Comparison of ENCODE assay signal across 1 cellular context in genomic region chr10:113007343-113007771, GRCh38.
A peak's percentile ranks its signal among the peaks of the same experiment; 100 is the strongest.
TF ChIP-seq lines count a peak whose summit lies in the region.

No MANE protein-coding gene starts in this region.

TF ChIP-seq in HepG2, 621 proteins besides CTCF, POLR2A, EP300 and RAD21 (continued from another document and continues in another):
- TF ChIP-seq ZBED4 (CRISPR knock-in tag; IDR thresholded peaks at IDR 0.05; ENCODE audit: borderline replicate concordance) (no peak), RNF2 (conservative IDR thresholded peaks at IDR 0.05; ENCODE audit: low read depth) (no peak), ATF3 (CRISPR knock-in tag; IDR thresholded peaks at IDR 0.05) (0 out of 2 replicates have a peak, but pooled peaks have one; percentile 44), TFDP2 (CRISPR knock-in tag; IDR thresholded peaks at IDR 0.05) (peak; percentile 45; the same call in 1 of the 2 replicates), SSRP1 (CRISPR knock-in tag; IDR thresholded peaks at IDR 0.05) (peak; percentile 45; the same call in 1 of the 2 replicates), SMAD3 (CRISPR knock-in tag; IDR thresholded peaks at IDR 0.05) (peak; percentile 80; the same call in 1 of the 2 replicates), XRCC5 (optimal IDR thresholded peaks at IDR 0.05; ENCODE audit: low read length) (peak; percentile 56), MXD4 (CRISPR knock-in tag; IDR thresholded peaks at IDR 0.05) (0 out of 2 replicates have a peak, but pooled peaks have one; percentile 44), SIN3A (IDR thresholded peaks at IDR 0.05; ENCODE audit: borderline replicate concordance, low read depth, low read length) (0 out of 2 replicates have a peak, but pooled peaks have one; percentile 58), ATF7 (IDR thresholded peaks at IDR 0.05) (no peak), ATF7 (CRISPR knock-in tag; IDR thresholded peaks at IDR 0.05) (0 out of 2 replicates have a peak, but pooled peaks have one; percentile 32), HIC2 (CRISPR knock-in tag; IDR thresholded peaks at IDR 0.05; ENCODE audit: low read depth) (0 out of 2 replicates have a peak, but pooled peaks have one; percentile 56), HBP1 (CRISPR knock-in tag; IDR thresholded peaks at IDR 0.05; ENCODE audit: low read depth) (peak; percentile 71; the same call in 1 of the 2 replicates), ARID5B (CRISPR knock-in tag; IDR thresholded peaks at IDR 0.05) (peak; percentile 99), ZNF670 (CRISPR knock-in tag; IDR thresholded peaks at IDR 0.05; ENCODE audit: borderline replicate concordance) (0 out of 2 replicates have a peak, but pooled peaks have one; percentile 16), RFX3 (CRISPR knock-in tag; IDR thresholded peaks at IDR 0.05) (no peak), CBX5 (CRISPR knock-in tag; IDR thresholded peaks at IDR 0.05; ENCODE audit: borderline replicate concordance) (peak; percentile 64; the same call in 1 of the 2 replicates), ETV6 (CRISPR knock-in tag; conservative IDR thresholded peaks at IDR 0.05) (no peak), ZNF138 (CRISPR knock-in tag; IDR thresholded peaks at IDR 0.05; ENCODE audit: low read depth) (no peak), FOXA3 (CRISPR knock-in tag; IDR thresholded peaks at IDR 0.05) (peak; percentile 89), ZNF614 (CRISPR knock-in tag; IDR thresholded peaks at IDR 0.05; ENCODE audit: borderline replicate concordance) (peak; percentile 76; the same call in 1 of the 2 replicates), IRF2 (CRISPR knock-in tag; IDR thresholded peaks at IDR 0.05) (peak; percentile 69; the same call in 1 of the 2 replicates), HOXA3 (CRISPR knock-in tag; IDR thresholded peaks at IDR 0.05) (peak; percentile 42; the same call in 1 of the 2 replicates), MEF2D (CRISPR knock-in tag; IDR thresholded peaks at IDR 0.05) (0 out of 2 replicates have a peak, but pooled peaks have one; percentile 64), ZNF790 (CRISPR knock-in tag; IDR thresholded peaks at IDR 0.05; ENCODE audit: borderline replicate concordance) (no peak), KDM6A (CRISPR knock-in tag; IDR thresholded peaks at IDR 0.05; ENCODE audit: low read depth) (peak; percentile 30; the same call in 1 of the 2 replicates), ZNF773 (CRISPR knock-in tag; IDR thresholded peaks at IDR 0.05; ENCODE audit: borderline replicate concordance) (no peak), FOXK1 (CRISPR knock-in tag; IDR thresholded peaks at IDR 0.05; ENCODE audit: borderline replicate concordance, low read depth) (peak; percentile 89; the same call in 1 of the 2 replicates), ZNF652 (CRISPR knock-in tag; IDR thresholded peaks at IDR 0.05; ENCODE audit: borderline replicate concordance, low read depth) (peak; percentile 59; the same call in 1 of the 2 replicates), ZKSCAN5 (CRISPR knock-in tag; IDR thresholded peaks at IDR 0.05) (0 out of 2 replicates have a peak, but pooled peaks have one; percentile 27), MIXL1 (CRISPR knock-in tag; IDR thresholded peaks at IDR 0.05) (peak; percentile 89), NR2C2 (CRISPR knock-in tag; IDR thresholded peaks at IDR 0.05; ENCODE audit: borderline replicate concordance) (0 out of 2 replicates have a peak, but pooled peaks have one; percentile 33), ZNF335 (CRISPR knock-in tag; IDR thresholded peaks at IDR 0.05) (0 out of 2 replicates have a peak, but pooled peaks have one; percentile 30), TFE3 (CRISPR knock-in tag; IDR thresholded peaks at IDR 0.05) (peak; percentile 60), FOXP4 (CRISPR knock-in tag; IDR thresholded peaks at IDR 0.05) (peak; percentile 92), KLF16 (CRISPR knock-in tag; IDR thresholded peaks at IDR 0.05) (peak in 1 of 2 experiments; percentile 72; a peak in 2 of 4 replicates), ZNF230 (CRISPR knock-in tag; IDR thresholded peaks at IDR 0.05) (peak; percentile 34; the same call in 1 of the 2 replicates), ZNF160 (CRISPR knock-in tag; IDR thresholded peaks at IDR 0.05) (no peak), NFKBIZ (CRISPR knock-in tag; IDR thresholded peaks at IDR 0.05) (peak; percentile 100), ZNF770 (CRISPR knock-in tag; IDR thresholded peaks at IDR 0.05) (peak; percentile 45; the same call in 1 of the 2 replicates), SOX5 (CRISPR knock-in tag; IDR thresholded peaks at IDR 0.05; ENCODE audit: borderline replicate concordance) (peak; percentile 92), ZBTB3 (CRISPR knock-in tag; IDR thresholded peaks at IDR 0.05; ENCODE audit: borderline replicate concordance, low read depth) (no peak)
